Comparison of ENCODE assay signal across 1 cellular context in the genomic region with DNA sequence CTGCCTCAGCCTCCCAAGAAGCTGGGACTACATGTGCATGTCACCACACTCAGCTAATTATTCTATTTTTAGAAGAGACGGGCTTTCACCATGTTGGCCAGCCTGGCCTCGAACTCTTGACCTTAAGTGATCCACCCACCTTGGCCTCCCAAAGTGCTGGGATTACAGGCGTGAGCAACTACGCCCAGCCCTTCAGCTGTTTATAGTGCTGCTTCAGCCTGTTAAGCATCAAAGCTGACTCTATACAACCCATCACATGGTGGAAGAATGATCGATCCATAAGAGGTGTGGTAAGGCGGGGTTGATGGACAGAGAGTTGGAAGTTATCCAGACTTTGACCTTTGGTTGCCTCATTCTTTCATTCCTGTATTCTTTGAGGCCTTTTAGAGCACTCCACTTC.
A peak's percentile ranks its signal among the peaks of the same experiment; 100 is the strongest.
TF ChIP-seq lines count a peak whose summit lies in the region.

No MANE protein-coding gene starts in this region.

TF ChIP-seq in HepG2, 621 proteins besides CTCF, POLR2A, EP300 and RAD21 (continued from another document and continues in another):
- TF ChIP-seq, protein P1, sequence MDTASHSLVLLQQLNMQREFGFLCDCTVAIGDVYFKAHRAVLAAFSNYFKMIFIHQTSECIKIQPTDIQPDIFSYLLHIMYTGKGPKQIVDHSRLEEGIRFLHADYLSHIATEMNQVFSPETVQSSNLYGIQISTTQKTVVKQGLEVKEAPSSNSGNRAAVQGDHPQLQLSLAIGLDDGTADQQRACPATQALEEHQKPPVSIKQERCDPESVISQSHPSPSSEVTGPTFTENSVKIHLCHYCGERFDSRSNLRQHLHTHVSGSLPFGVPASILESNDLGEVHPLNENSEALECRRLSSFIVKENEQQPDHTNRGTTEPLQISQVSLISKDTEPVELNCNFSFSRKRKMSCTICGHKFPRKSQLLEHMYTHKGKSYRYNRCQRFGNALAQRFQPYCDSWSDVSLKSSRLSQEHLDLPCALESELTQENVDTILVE (CRISPR knock-in tag; IDR thresholded peaks at IDR 0.05), result no peak
- no peak for TF ChIP-seq PCBP1 (IDR thresholded peaks at IDR 0.05; ENCODE audit: borderline replicate concordance, low read depth, low read length)
- TF ChIP-seq ZNF431 (CRISPR knock-in tag; IDR thresholded peaks at IDR 0.05; ENCODE audit: borderline replicate concordance, low read depth), result 0 out of 2 replicates have a peak, but pooled peaks have one; percentile 24
- no peak for TF ChIP-seq PHF5A (CRISPR knock-in tag; IDR thresholded peaks at IDR 0.05; ENCODE audit: low read depth, unreplicated experiment)
- TF ChIP-seq HBP1 (CRISPR knock-in tag; IDR thresholded peaks at IDR 0.05; ENCODE audit: low read depth), result no peak
- TF ChIP-seq BCL3 (CRISPR knock-in tag; IDR thresholded peaks at IDR 0.05), result no peak
- TF ChIP-seq, protein P2, sequence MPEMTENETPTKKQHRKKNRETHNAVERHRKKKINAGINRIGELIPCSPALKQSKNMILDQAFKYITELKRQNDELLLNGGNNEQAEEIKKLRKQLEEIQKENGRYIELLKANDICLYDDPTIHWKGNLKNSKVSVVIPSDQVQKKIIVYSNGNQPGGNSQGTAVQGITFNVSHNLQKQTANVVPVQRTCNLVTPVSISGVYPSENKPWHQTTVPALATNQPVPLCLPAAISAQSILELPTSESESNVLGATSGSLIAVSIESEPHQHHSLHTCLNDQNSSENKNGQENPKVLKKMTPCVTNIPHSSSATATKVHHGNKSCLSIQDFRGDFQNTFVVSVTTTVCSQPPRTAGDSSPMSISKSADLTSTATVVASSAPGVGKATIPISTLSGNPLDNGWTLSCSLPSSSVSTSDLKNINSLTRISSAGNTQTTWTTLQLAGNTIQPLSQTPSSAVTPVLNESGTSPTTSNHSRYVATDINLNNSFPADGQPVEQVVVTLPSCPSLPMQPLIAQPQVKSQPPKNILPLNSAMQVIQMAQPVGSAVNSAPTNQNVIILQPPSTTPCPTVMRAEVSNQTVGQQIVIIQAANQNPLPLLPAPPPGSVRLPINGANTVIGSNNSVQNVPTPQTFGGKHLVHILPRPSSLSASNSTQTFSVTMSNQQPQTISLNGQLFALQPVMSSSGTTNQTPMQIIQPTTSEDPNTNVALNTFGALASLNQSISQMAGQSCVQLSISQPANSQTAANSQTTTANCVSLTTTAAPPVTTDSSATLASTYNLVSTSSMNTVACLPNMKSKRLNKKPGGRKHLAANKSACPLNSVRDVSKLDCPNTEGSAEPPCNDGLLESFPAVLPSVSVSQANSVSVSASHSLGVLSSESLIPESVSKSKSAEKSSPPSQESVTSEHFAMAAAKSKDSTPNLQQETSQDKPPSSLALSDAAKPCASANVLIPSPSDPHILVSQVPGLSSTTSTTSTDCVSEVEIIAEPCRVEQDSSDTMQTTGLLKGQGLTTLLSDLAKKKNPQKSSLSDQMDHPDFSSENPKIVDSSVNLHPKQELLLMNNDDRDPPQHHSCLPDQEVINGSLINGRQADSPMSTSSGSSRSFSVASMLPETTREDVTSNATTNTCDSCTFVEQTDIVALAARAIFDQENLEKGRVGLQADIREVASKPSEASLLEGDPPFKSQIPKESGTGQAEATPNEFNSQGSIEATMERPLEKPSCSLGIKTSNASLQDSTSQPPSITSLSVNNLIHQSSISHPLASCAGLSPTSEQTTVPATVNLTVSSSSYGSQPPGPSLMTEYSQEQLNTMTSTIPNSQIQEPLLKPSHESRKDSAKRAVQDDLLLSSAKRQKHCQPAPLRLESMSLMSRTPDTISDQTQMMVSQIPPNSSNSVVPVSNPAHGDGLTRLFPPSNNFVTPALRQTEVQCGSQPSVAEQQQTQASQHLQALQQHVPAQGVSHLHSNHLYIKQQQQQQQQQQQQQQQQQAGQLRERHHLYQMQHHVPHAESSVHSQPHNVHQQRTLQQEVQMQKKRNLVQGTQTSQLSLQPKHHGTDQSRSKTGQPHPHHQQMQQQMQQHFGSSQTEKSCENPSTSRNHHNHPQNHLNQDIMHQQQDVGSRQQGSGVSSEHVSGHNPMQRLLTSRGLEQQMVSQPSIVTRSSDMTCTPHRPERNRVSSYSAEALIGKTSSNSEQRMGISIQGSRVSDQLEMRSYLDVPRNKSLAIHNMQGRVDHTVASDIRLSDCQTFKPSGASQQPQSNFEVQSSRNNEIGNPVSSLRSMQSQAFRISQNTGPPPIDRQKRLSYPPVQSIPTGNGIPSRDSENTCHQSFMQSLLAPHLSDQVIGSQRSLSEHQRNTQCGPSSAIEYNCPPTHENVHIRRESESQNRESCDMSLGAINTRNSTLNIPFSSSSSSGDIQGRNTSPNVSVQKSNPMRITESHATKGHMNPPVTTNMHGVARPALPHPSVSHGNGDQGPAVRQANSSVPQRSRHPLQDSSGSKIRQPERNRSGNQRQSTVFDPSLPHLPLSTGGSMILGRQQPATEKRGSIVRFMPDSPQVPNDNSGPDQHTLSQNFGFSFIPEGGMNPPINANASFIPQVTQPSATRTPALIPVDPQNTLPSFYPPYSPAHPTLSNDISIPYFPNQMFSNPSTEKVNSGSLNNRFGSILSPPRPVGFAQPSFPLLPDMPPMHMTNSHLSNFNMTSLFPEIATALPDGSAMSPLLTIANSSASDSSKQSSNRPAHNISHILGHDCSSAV (CRISPR knock-in tag; IDR thresholded peaks at IDR 0.05; ENCODE audit: borderline replicate concordance), result no peak
- no peak for TF ChIP-seq E2F5 (CRISPR knock-in tag; conservative IDR thresholded peaks at IDR 0.05)
- TF ChIP-seq ZNF292 (CRISPR knock-in tag; IDR thresholded peaks at IDR 0.05; ENCODE audit: borderline replicate concordance, low read depth), result peak; percentile 52; the same call in 1 of the 2 replicates
- TF ChIP-seq KDM2A (CRISPR knock-in tag; IDR thresholded peaks at IDR 0.05; ENCODE audit: borderline replicate concordance, low read depth), result peak; percentile 50; the same call in 1 of the 2 replicates
- peak; percentile 84; the same call in 1 of the 2 replicates for TF ChIP-seq ZNF512B (CRISPR knock-in tag; IDR thresholded peaks at IDR 0.05; ENCODE audit: borderline replicate concordance)
- TF ChIP-seq FOSL2 (CRISPR knock-in tag; IDR thresholded peaks at IDR 0.05), result peak; percentile 68
- peak; percentile 90 for TF ChIP-seq TFE3 (CRISPR knock-in tag; IDR thresholded peaks at IDR 0.05)
- no peak for TF ChIP-seq SNRNP70 (IDR thresholded peaks at IDR 0.05; ENCODE audit: low read depth, low read length)
- peak; percentile 73; the same call in 1 of the 2 replicates for TF ChIP-seq SMYD3 (CRISPR knock-in tag; IDR thresholded peaks at IDR 0.05)
- TF ChIP-seq, protein P3, sequence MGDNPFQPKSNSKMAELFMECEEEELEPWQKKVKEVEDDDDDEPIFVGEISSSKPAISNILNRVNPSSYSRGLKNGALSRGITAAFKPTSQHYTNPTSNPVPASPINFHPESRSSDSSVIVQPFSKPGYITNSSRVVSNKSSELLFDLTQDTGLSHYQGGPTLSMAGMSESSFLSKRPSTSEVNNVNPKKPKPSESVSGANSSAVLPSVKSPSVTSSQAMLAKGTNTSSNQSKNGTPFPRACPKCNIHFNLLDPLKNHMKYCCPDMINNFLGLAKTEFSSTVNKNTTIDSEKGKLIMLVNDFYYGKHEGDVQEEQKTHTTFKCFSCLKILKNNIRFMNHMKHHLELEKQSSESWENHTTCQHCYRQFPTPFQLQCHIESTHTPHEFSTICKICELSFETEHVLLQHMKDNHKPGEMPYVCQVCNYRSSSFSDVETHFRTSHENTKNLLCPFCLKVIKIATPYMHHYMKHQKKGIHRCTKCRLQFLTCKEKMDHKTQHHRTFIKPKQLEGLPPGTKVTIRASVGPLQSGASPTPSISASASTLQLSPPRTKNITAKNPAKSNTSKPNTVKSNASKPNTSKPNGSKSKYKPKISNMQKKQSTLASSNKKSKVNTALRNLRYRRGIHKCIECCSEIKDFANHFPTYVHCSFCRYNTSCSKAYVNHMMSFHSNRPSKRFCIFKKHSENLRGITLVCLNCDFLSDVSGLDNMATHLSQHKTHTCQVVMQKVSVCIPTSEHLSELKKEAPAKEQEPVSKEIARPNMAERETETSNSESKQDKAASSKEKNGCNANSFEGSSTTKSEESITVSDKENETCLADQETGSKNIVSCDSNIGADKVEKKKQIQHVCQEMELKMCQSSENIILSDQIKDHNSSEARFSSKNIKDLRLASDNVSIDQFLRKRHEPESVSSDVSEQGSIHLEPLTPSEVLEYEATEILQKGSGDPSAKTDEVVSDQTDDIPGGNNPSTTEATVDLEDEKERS (CRISPR knock-in tag; IDR thresholded peaks at IDR 0.05), result peak; percentile 64; the same call in 1 of the 2 replicates
- TF ChIP-seq ZNF792 (CRISPR knock-in tag; IDR thresholded peaks at IDR 0.05), result peak; percentile 40; the same call in 1 of the 2 replicates
- no peak for TF ChIP-seq MXI1 (IDR thresholded peaks at IDR 0.05; ENCODE audit: borderline replicate concordance, low read depth, low read length)
- no peak for TF ChIP-seq MZF1 (CRISPR knock-in tag; IDR thresholded peaks at IDR 0.05; ENCODE audit: borderline replicate concordance)
- TF ChIP-seq ZNF670 (CRISPR knock-in tag; IDR thresholded peaks at IDR 0.05; ENCODE audit: borderline replicate concordance), result no peak
- no peak for TF ChIP-seq PATZ1 (CRISPR knock-in tag; IDR thresholded peaks at IDR 0.05)
- TF ChIP-seq, protein P4, sequence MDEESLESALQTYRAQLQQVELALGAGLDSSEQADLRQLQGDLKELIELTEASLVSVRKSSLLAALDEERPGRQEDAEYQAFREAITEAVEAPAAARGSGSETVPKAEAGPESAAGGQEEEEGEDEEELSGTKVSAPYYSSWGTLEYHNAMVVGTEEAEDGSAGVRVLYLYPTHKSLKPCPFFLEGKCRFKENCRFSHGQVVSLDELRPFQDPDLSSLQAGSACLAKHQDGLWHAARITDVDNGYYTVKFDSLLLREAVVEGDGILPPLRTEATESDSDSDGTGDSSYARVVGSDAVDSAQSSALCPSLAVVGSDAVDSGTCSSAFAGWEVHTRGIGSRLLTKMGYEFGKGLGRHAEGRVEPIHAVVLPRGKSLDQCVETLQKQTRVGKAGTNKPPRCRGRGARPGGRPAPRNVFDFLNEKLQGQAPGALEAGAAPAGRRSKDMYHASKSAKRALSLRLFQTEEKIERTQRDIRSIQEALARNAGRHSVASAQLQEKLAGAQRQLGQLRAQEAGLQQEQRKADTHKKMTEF (CRISPR knock-in tag; IDR thresholded peaks at IDR 0.05), result peak; percentile 58; the same call in 1 of the 2 replicates
